24 cellular contexts compared by ENCODE assay signal in the genomic region with DNA sequence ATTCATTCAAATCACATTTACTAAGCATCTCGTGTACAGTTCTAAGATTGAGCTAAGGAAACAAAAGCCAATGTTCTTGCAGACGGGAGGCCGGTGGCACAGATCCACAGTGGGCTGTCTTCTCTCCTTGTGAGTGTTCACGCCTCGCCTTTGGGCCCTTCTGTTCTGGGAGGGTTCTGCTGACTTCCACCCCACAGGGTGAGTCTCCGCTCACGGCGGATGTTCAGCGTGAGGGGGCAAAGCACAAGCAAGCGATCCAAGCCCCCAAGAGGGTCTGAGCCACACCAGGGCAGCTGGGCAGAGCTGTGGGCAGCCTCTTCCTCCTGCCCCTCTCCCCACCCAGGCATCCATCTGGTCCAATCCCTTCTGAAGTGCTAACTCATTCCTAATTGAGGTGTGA.
A peak's percentile ranks its signal among the peaks of the same experiment; 100 is the strongest.
DNase-seq lines count a peak whose midpoint lies in the region; ATAC-seq and TF ChIP-seq lines count a peak whose summit lies in the region.
"Had no signal": no experiment of that assay in that cellular context is flagged by ENCODE, and none has a peak within 500 bp of the region (broad histone marks: within the 10 kb centered on the region; RNA-seq: fewer than 3 reads in every experiment).

No MANE protein-coding gene starts in this region.

- H3K27me3 ChIP-seq in adrenal gland (no peaks in the 10 kb centered on the region), dorsolateral prefrontal cortex (peaks cover 0 to 3% (median 0%) of the 10 kb centered on the region in 45 donors), stomach (no peaks in the 10 kb centered on the region)
- H3K27me3 ChIP-seq: ascending aorta had no signal

- TF ChIP-seq CTCF in adrenal gland (IDR thresholded peaks at IDR 0.05) (no peak), dorsolateral prefrontal cortex (IDR thresholded peaks at IDR 0.05 in 54 of 56, conservative IDR thresholded peaks at IDR 0.05 in 2 of 56; ENCODE audit: low read depth in 1 of 56, partially characterized antibody in 56 of 56) (no peak), mucosa of descending colon (IDR thresholded peaks at IDR 0.05) (no peak), stomach (IDR thresholded peaks at IDR 0.05) (no peak), RWPE1 (conservative IDR thresholded peaks at IDR 0.05; ENCODE audit: low read depth) (no peak)

- H3K9me3 ChIP-seq in adrenal gland (replicated peaks in 1 of 3) (no peaks in the 10 kb centered on the region), mucosa of descending colon (no peaks in the 10 kb centered on the region), stomach (no peaks in the 10 kb centered on the region)
- H3K9me3 ChIP-seq: ascending aorta had no signal

- H3K36me3 ChIP-seq in adrenal gland (replicated peaks in 1 of 2) (peaks cover 0 to 5% of the 10 kb centered on the region in 2 donors), mucosa of descending colon (ENCODE audit: low read depth) (no peaks in the 10 kb centered on the region), stomach (peaks cover 4 to 45% (median 16%) of the 10 kb centered on the region in 4 donors)
- H3K36me3 ChIP-seq: ascending aorta had no signal

- DNase-seq in adrenal gland (peak in 6 of 7 donors; percentile 5 to 52 (median 10)), dorsolateral prefrontal cortex (peak in 7 of 10 donors; percentile 6 to 44 (median 19)), mucosa of descending colon (peak in 2 of 3 donors; percentile 6 to 16), stomach (peak; percentile 16), RWPE1 (ENCODE audit: low spot score) (no peak), RKO (ENCODE audit: low spot score) (no peak)
- DNase-seq: activated CD8-positive, alpha-beta T cell treated with anti-CD3 and anti-CD28 coated beads, Interleukin-2, amount 10 ng/mL, durations not matched to agents 7 days and 5 days; activated T-cell treated with anti-CD3 and anti-CD28 coated beads, Interleukin-2, amount 50 U/mL, for 48 hours; CD4-positive, alpha-beta memory T cell; effector CD8-positive, alpha-beta T cell; erythroblast; foreskin melanocyte; GDM1; islet precursor cell; mammary epithelial cell; NCI-H146; NCI-H510A treated with DMSO at 0.1 percent for 48 hours; T-helper 2 cell had no signal

- POLR2A ChIA-PET in RWPE1 (lab: Yijun Ruan, JAX; ENCODE audit: low non-redundant PET), result no interaction called here

- ATAC-seq in mucosa of descending colon, result no peak
- ATAC-seq in HG02678 (IDR thresholded peaks at IDR 0.05; ENCODE audit: unreplicated experiment), result no peak
- ATAC-seq: activated CD8-positive, alpha-beta T cell treated with anti-CD3 and anti-CD28 coated beads, Interleukin-2, amount 10 ng/mL, durations not matched to agents 7 days and 5 days; K562; stimulated activated effector memory CD8-positive, alpha-beta T cell treated with anti-CD3 and anti-CD28 coated beads, Interleukin-12 subunit alpha, Interleukin-12 subunit beta, amount 100 ng/mL, for 72 hours; WTC11 had no signal

- H3K27ac ChIP-seq in adrenal gland (peak overlapping the region in 1 of 5 donors; percentile 79), dorsolateral prefrontal cortex (peak overlapping the region in 1 of 59 donors; percentile 75), stomach (no peak overlapping the region), RWPE1 (no peak overlapping the region)
- H3K27ac ChIP-seq: SK-N-MC had no signal

- WGBS in adrenal gland, 4 donors, result 59 to 78% (median 67%) methylated on average over 7 to 10 of the region's 10 CpGs
- 51 to 71% (median 65%) methylated on average over 10 of the region's 10 CpGs for WGBS in stomach, 5 donors

- no peak for TF ChIP-seq EP300 in stomach (IDR thresholded peaks at IDR 0.05)

- H3K4me3 ChIP-seq in adrenal gland (no peak overlapping the region), dorsolateral prefrontal cortex (no peak overlapping the region), mucosa of descending colon (no peak overlapping the region), stomach (no peak overlapping the region)
- H3K4me3 ChIP-seq: ascending aorta, K562, SK-N-MC had no signal

- intact Hi-C loops in adrenal gland (cut with DNase I) (no loop called here), dorsolateral prefrontal cortex (cut with DNase I) (no loop called here), mucosa of descending colon (cut with DNase I, micrococcal nuclease) (no loop called here), stomach (cut with DNase I; ENCODE audit: low total_unique reads) (no loop called here)

- TF ChIP-seq POLR2A in adrenal gland (IDR thresholded peaks at IDR 0.05) (no peak), stomach (IDR thresholded peaks at IDR 0.05) (no peak)

- CTCF ChIA-PET in RWPE1 (lab: Yijun Ruan, JAX), result interaction anchor here (0.6 kb wide), 1 partner anchor 26 kb away, joined by 4 read pairs; no protein-coding TSS in a partner anchor

- H3K4me1 ChIP-seq in adrenal gland (replicated peaks in 1 of 2), result no peaks in the 10 kb centered on the region
- no peaks in the 10 kb centered on the region for H3K4me1 ChIP-seq in mucosa of descending colon (ENCODE audit: low read depth)
- H3K4me1 ChIP-seq in stomach, result peaks cover 0 to 8% (median 2%) of the 10 kb centered on the region in 4 donors

Comparison
In these comparisons a context has a peak if more than half of its experiments do, and no peak if none do; other contexts are left out.
1. DNase-seq: peak in adrenal gland (6 of 7), dorsolateral prefrontal cortex (7 of 10), mucosa of descending colon (2 of 3) and stomach (single experiment); none in RWPE1 (single experiment) and RKO (single experiment).